Comparison of ENCODE assay signal across 8 cellular contexts in genomic region chr9:19229725-19230355, GRCh38. TPM values are rescaled to one million over a fixed set of nuclear protein-coding genes. Genes with fewer than 3 reads are reported as not detected.
DNase-seq lines count a peak whose midpoint lies in the region; ATAC-seq, FAIRE-seq and TF ChIP-seq lines count a peak whose summit lies in the region.

No MANE protein-coding gene starts in this region.

- peak; percentile 76 to 78 for DNase-seq in A549 (ENCODE audit: low read depth in 1 of 2, low spot score in 1 of 2)
- peak; percentile 73 to 80 for DNase-seq in NCI-H2081 (lab: John Stamatoyannopoulos, UW)
- DNase-seq in endothelial cell (ENCODE audit: low spot score) = peak; percentile 61
- no peak for DNase-seq in thoracic aorta (ENCODE audit: low spot score)

- POLR2A ChIA-PET in A549 (lab: Yijun Ruan, JAX) = interaction anchor here (0.8 to 1.7 kb wide), 11 partner anchors 11 to 181 kb away, joined by 3 to 17 read pairs (median 5); partner anchors contain the start of genes RPS6 and RRAGA

- H3K9ac ChIP-seq in muscle layer of colon (ENCODE audit: low read length) = peak overlapping the region; percentile 12

- H3K4me3 ChIP-seq in A549 (peak overlapping the region; percentile 82), WI38 (ENCODE audit: low read depth, low read length) (peak overlapping the region; percentile 93), muscle layer of colon (ENCODE audit: low read depth in 1 of 2, low read length in 2 of 2) (peak overlapping the region; percentile 86 to 92), thoracic aorta (peak overlapping the region; percentile 84)

- H3K4me1 Mint-ChIP-seq in endothelial cell (ENCODE audit: unreplicated experiment) = peaks cover 6% of the 10 kb centered on the region

- TF ChIP-seq EP300 in A549 (IDR thresholded peaks at IDR 0.05) = no peak

- peaks cover 4% of the 10 kb centered on the region for H3K27me3 Mint-ChIP-seq in endothelial cell (ENCODE audit: unreplicated experiment)

- H3K9me3 ChIP-seq in A549 (no peaks in the 10 kb centered on the region), muscle layer of colon (ENCODE audit: low read length) (no peaks in the 10 kb centered on the region), thoracic aorta (no peaks in the 10 kb centered on the region)

- TF ChIP-seq CTCF in A549 (IDR thresholded peaks at IDR 0.05) (no peak), WI38 (IDR thresholded peaks at IDR 0.05; ENCODE audit: low read depth, low read length) (no peak), endothelial cell (IDR thresholded peaks at IDR 0.05; ENCODE audit: unreplicated experiment) (no peak), thoracic aorta (IDR thresholded peaks at IDR 0.05) (peak; percentile 21)

- H3K36me3 ChIP-seq in muscle layer of colon (ENCODE audit: insufficient read depth, low read length) (no peaks in the 10 kb centered on the region), thoracic aorta (no peaks in the 10 kb centered on the region)

- no peak for FAIRE-seq in A549 (lab: Jason Lieb, UNC)

- WGBS in A549 (ENCODE audit: missing lambda C conversion rate) = 2% methylated on average over 22 of the region's 40 CpGs

- no peak for TF ChIP-seq RAD21 in A549 (conservative IDR thresholded peaks at IDR 0.05 in 1 of 2, IDR thresholded peaks at IDR 0.05 in 1 of 2)

- H3K27me3 ChIP-seq in muscle layer of colon (ENCODE audit: control insufficient read depth in 1 of 2, insufficient read depth in 2 of 2, low read length in 2 of 2) (no peaks in the 10 kb centered on the region), thoracic aorta (replicated peaks; ENCODE audit: insufficient read depth) (no peaks in the 10 kb centered on the region)

- peak overlapping the region; percentile 75 for H3K4me2 ChIP-seq in A549

- peak overlapping the region; percentile 92 for H3K4me3 Mint-ChIP-seq in endothelial cell (ENCODE audit: unreplicated experiment)

- H3K27ac ChIP-seq in A549 = peak overlapping the region; percentile 91 to 93
- peak overlapping the region; percentile 93 for H3K27ac ChIP-seq in muscle layer of colon (ENCODE audit: low read depth, low read length)
- peak overlapping the region; percentile 89 to 95 for H3K27ac ChIP-seq in thoracic aorta

- peak overlapping the region; percentile 89 for H3K27ac Mint-ChIP-seq in endothelial cell (ENCODE audit: unreplicated experiment)

- TF ChIP-seq POLR2A in A549 (IDR thresholded peaks at IDR 0.05; ENCODE audit: low read length) = peak; percentile 41

- H3K4me1 ChIP-seq in A549 = peaks cover 14% of the 10 kb centered on the region; the same call in 2 of the 3 replicates
- peaks cover 21% of the 10 kb centered on the region for H3K4me1 ChIP-seq in muscle layer of colon (ENCODE audit: insufficient read depth, low read length)
- H3K4me1 ChIP-seq in thoracic aorta (ENCODE audit: control insufficient read depth in 1 of 2, low read depth in 2 of 2) = peaks cover 17 to 40% of the 10 kb centered on the region in 2 donors

- CTCF ChIA-PET in A549 (lab: Yijun Ruan, JAX) = interaction anchor here (1.0 to 1.7 kb wide), 5 partner anchors 46 to 235 kb away, joined by 3 to 5 read pairs (median 3); no protein-coding TSS in a partner anchor

- H3K9me3 Mint-ChIP-seq in endothelial cell (ENCODE audit: unreplicated experiment) = no peaks in the 10 kb centered on the region

- ATAC-seq in A549 = peak; percentile 78 to 82
- ATAC-seq in GM18508 (IDR thresholded peaks at IDR 0.05; ENCODE audit: insufficient read depth, unreplicated experiment) = peak; percentile 41
- peak; percentile 48 for ATAC-seq in HG02970 (IDR thresholded peaks at IDR 0.05; ENCODE audit: low FRiP score, unreplicated experiment)
- ATAC-seq in thoracic aorta (ENCODE audit: insufficient number of reproducible peaks, low FRiP score, low read depth) = peak; percentile 42

- no peaks in the 10 kb centered on the region for H3K36me3 Mint-ChIP-seq in endothelial cell (ENCODE audit: low read depth, unreplicated experiment)

TF ChIP-seq in A549, 52 proteins besides CTCF, POLR2A, EP300 and RAD21:
- TF ChIP-seq JUNB (IDR thresholded peaks at IDR 0.05) (no peak), SMC3 (IDR thresholded peaks at IDR 0.05) (0 out of 3 replicates have a peak, but pooled peaks have one; percentile 4), ESRRA (IDR thresholded peaks at IDR 0.05; ENCODE audit: borderline replicate concordance, low read length) (peak; percentile 70; the same call in 1 of the 2 replicates), TFCP2L1 (CRISPR knock-in tag; IDR thresholded peaks at IDR 0.05) (no peak), KDM5A (IDR thresholded peaks at IDR 0.05) (no peak), HDAC2 (IDR thresholded peaks at IDR 0.05) (no peak), MAX (IDR thresholded peaks at IDR 0.05) (peak; percentile 71; the same call in 1 of the 2 replicates), GATA3 (IDR thresholded peaks at IDR 0.05; ENCODE audit: borderline replicate concordance) (no peak), PHF8 (IDR thresholded peaks at IDR 0.05; ENCODE audit: borderline replicate concordance, low read depth) (peak; percentile 63), FOSB (CRISPR knock-in tag; IDR thresholded peaks at IDR 0.05) (no peak), CBX2 (IDR thresholded peaks at IDR 0.05; ENCODE audit: borderline replicate concordance, low read depth) (no peak)

RNA-seq across cellular contexts. Expression of gene DENND4C, which starts 0.7 kb away (rescaled TPM):
- 40.9 and 44.1 TPM in 2 replicates for polyA plus RNA-seq in A549 (2011; rRNA removed)
- 5.9 and 6.2 TPM in 2 replicates for polyA plus RNA-seq in A549 (2012; cell fraction: cytosol; rRNA removed)
- 6.8 and 7.7 TPM in 2 replicates for polyA plus RNA-seq in A549 (2012; cell fraction: nucleus; rRNA removed)
- 15.0 to 17.4 TPM (median 16.0 TPM) in 3 replicates for polyA plus RNA-seq in A549 (2017; fragmentation: RNase III; extraction: RNeasy Plus Mini Kit Qiagen cat#74134 plus additional on column Dnase treatment)
- 34.6 and 48.4 TPM in 2 replicates for polyA minus RNA-seq in A549 (2011; rRNA and poly(A)+ RNA removed)
- total RNA-seq in endothelial cell (ENCODE audit: unreplicated experiment) = 35.6 TPM
- total RNA-seq in thoracic aorta = 10 to 100 TPM; 81.1 to 88.2 TPM
